In the genomic region with DNA sequence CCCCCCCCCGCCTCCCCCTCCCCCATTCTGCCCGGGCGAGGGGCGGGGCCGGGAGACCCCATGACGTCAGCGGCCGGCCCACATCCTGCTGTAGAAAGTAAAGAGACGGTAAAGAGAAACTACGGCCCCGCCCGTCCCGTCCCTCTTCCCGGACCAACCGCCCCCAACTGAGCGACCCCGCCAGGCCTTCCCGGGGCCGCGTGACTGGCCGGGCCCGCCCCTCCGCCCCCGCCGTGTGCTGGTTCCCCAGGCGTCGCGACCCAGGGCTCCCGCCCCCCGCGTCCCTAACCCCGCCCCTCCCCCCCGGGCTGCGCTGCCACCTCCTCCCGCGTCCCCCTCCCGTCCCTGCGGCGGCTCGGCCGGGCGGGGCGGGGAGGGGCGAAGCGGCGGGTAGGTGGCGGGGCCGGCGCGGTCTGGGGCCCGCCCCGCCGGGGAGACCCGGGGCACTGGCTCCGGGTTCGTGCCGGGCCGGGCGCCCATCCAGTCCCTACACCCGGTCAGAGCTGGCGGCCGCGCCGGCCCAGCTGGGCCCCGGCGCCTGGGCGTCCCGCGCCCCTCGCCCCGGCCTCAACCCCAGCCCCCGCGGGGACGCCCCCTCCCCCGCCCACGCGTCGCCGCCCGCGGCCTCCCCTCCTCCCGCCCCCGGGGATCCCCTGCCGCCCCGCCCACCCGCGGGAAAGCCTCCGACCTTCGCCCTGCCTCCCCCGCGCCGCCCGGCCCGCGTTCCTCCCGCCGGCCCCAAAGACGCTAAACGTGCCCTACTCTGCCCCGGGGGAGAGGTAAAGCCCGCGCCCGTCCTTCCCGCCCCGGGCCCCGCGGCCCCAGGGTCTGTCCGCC, we compare ENCODE assay signal across 1 cellular context.
TF ChIP-seq lines count a peak whose summit lies in the region.

No MANE protein-coding gene starts in this region.

TF ChIP-seq in HepG2, 621 proteins besides CTCF, POLR2A, EP300 and RAD21 (continued from another document and continues in another):
- TF ChIP-seq, protein P1, sequence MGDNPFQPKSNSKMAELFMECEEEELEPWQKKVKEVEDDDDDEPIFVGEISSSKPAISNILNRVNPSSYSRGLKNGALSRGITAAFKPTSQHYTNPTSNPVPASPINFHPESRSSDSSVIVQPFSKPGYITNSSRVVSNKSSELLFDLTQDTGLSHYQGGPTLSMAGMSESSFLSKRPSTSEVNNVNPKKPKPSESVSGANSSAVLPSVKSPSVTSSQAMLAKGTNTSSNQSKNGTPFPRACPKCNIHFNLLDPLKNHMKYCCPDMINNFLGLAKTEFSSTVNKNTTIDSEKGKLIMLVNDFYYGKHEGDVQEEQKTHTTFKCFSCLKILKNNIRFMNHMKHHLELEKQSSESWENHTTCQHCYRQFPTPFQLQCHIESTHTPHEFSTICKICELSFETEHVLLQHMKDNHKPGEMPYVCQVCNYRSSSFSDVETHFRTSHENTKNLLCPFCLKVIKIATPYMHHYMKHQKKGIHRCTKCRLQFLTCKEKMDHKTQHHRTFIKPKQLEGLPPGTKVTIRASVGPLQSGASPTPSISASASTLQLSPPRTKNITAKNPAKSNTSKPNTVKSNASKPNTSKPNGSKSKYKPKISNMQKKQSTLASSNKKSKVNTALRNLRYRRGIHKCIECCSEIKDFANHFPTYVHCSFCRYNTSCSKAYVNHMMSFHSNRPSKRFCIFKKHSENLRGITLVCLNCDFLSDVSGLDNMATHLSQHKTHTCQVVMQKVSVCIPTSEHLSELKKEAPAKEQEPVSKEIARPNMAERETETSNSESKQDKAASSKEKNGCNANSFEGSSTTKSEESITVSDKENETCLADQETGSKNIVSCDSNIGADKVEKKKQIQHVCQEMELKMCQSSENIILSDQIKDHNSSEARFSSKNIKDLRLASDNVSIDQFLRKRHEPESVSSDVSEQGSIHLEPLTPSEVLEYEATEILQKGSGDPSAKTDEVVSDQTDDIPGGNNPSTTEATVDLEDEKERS (CRISPR knock-in tag; IDR thresholded peaks at IDR 0.05), result no peak
- no peak for TF ChIP-seq HDAC1 (CRISPR knock-in tag; IDR thresholded peaks at IDR 0.05)
- TF ChIP-seq NKX3-1 (CRISPR knock-in tag; IDR thresholded peaks at IDR 0.05), result no peak
- TF ChIP-seq MED8 (CRISPR knock-in tag; IDR thresholded peaks at IDR 0.05; ENCODE audit: insufficient replicate concordance), result no peak
- no peak for TF ChIP-seq ZNF501 (CRISPR knock-in tag; IDR thresholded peaks at IDR 0.05)
- TF ChIP-seq KDM2A (CRISPR knock-in tag; IDR thresholded peaks at IDR 0.05; ENCODE audit: borderline replicate concordance, low read depth), result no peak; the same call in 1 of the 2 replicates
- TF ChIP-seq ZNF780A (CRISPR knock-in tag; IDR thresholded peaks at IDR 0.05), result no peak
- no peak for TF ChIP-seq ZNF562 (CRISPR knock-in tag; IDR thresholded peaks at IDR 0.05; ENCODE audit: borderline replicate concordance)
- no peak for TF ChIP-seq PHB2 (IDR thresholded peaks at IDR 0.05; ENCODE audit: partially characterized antibody)
- no peak for TF ChIP-seq ONECUT2 (CRISPR knock-in tag; IDR thresholded peaks at IDR 0.05)
- TF ChIP-seq ZNF841 (CRISPR knock-in tag; IDR thresholded peaks at IDR 0.05; ENCODE audit: borderline replicate concordance), result no peak
- no peak for TF ChIP-seq FOSL1 (CRISPR knock-in tag; IDR thresholded peaks at IDR 0.05; ENCODE audit: borderline replicate concordance)
- TF ChIP-seq ARNT (IDR thresholded peaks at IDR 0.05), result no peak
- TF ChIP-seq, protein P2, sequence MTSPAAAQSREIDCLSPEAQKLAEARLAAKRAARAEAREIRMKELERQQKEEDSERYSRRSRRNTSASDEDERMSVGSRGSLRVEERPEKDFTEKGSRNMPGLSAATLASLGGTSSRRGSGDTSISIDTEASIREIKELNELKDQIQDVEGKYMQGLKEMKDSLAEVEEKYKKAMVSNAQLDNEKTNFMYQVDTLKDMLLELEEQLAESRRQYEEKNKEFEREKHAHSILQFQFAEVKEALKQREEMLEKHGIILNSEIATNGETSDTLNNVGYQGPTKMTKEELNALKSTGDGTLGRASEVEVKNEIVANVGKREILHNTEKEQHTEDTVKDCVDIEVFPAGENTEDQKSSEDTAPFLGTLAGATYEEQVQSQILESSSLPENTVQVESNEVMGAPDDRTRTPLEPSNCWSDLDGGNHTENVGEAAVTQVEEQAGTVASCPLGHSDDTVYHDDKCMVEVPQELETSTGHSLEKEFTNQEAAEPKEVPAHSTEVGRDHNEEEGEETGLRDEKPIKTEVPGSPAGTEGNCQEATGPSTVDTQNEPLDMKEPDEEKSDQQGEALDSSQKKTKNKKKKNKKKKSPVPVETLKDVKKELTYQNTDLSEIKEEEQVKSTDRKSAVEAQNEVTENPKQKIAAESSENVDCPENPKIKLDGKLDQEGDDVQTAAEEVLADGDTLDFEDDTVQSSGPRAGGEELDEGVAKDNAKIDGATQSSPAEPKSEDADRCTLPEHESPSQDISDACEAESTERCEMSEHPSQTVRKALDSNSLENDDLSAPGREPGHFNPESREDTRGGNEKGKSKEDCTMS (CRISPR knock-in tag; conservative IDR thresholded peaks at IDR 0.05), result no peak
- no peak for TF ChIP-seq ELK4 (CRISPR knock-in tag; IDR thresholded peaks at IDR 0.05; ENCODE audit: borderline replicate concordance)
- no peak for TF ChIP-seq EHMT2 (IDR thresholded peaks at IDR 0.05; ENCODE audit: borderline replicate concordance, low read depth, low read length)
- peak in 1 of 2 experiments; percentile 50; a peak in 1 of 4 replicates for TF ChIP-seq KLF16 (CRISPR knock-in tag; IDR thresholded peaks at IDR 0.05)
- no peak for TF ChIP-seq JDP2 (CRISPR knock-in tag; IDR thresholded peaks at IDR 0.05; ENCODE audit: borderline replicate concordance)
- TF ChIP-seq IRF1 (CRISPR knock-in tag; IDR thresholded peaks at IDR 0.05; ENCODE audit: low read depth), result no peak
- no peak for TF ChIP-seq ZBTB7A (CRISPR knock-in tag; IDR thresholded peaks at IDR 0.05)
- TF ChIP-seq ZNF274 (CRISPR knock-in tag; IDR thresholded peaks at IDR 0.05), result no peak
- TF ChIP-seq SRY (CRISPR knock-in tag; IDR thresholded peaks at IDR 0.05), result no peak
- TF ChIP-seq ZNF205 (CRISPR knock-in tag; IDR thresholded peaks at IDR 0.05), result no peak
- TF ChIP-seq BCL6 (CRISPR knock-in tag; IDR thresholded peaks at IDR 0.05), result peak; percentile 53
- TF ChIP-seq ZFP36 (IDR thresholded peaks at IDR 0.05; ENCODE audit: borderline replicate concordance, low read depth, low read length, partially characterized antibody), result no peak
- TF ChIP-seq ZNF800 (CRISPR knock-in tag; IDR thresholded peaks at IDR 0.05), result no peak
- TF ChIP-seq HMG20B (CRISPR knock-in tag; conservative IDR thresholded peaks at IDR 0.05), result no peak
- no peak for TF ChIP-seq HNRNPH1 (optimal IDR thresholded peaks at IDR 0.05; ENCODE audit: low read depth, low read length)
- TF ChIP-seq SP140L (CRISPR knock-in tag; IDR thresholded peaks at IDR 0.05; ENCODE audit: borderline replicate concordance), result no peak
- TF ChIP-seq, protein P3, sequence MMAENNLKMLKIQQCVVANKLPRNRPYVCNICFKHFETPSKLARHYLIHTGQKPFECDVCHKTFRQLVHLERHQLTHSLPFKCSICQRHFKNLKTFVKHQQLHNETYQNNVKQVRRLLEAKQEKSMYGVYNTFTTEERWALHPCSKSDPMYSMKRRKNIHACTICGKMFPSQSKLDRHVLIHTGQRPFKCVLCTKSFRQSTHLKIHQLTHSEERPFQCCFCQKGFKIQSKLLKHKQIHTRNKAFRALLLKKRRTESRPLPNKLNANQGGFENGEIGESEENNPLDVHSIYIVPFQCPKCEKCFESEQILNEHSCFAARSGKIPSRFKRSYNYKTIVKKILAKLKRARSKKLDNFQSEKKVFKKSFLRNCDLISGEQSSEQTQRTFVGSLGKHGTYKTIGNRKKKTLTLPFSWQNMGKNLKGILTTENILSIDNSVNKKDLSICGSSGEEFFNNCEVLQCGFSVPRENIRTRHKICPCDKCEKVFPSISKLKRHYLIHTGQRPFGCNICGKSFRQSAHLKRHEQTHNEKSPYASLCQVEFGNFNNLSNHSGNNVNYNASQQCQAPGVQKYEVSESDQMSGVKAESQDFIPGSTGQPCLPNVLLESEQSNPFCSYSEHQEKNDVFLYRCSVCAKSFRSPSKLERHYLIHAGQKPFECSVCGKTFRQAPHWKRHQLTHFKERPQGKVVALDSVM (CRISPR knock-in tag; IDR thresholded peaks at IDR 0.05), result no peak
- TF ChIP-seq ZNF20 (CRISPR knock-in tag; IDR thresholded peaks at IDR 0.05), result no peak
- no peak for TF ChIP-seq ZNF775 (CRISPR knock-in tag; IDR thresholded peaks at IDR 0.05; ENCODE audit: borderline replicate concordance)
- no peak for TF ChIP-seq RFX3 (CRISPR knock-in tag; IDR thresholded peaks at IDR 0.05)
- TF ChIP-seq ZFP90 (CRISPR knock-in tag; IDR thresholded peaks at IDR 0.05; ENCODE audit: borderline replicate concordance), result no peak
- TF ChIP-seq ZNF678 (CRISPR knock-in tag; IDR thresholded peaks at IDR 0.05), result no peak
- TF ChIP-seq FOXA3 (CRISPR knock-in tag; IDR thresholded peaks at IDR 0.05), result no peak
- no peak for TF ChIP-seq REXO4 (CRISPR knock-in tag; IDR thresholded peaks at IDR 0.05; ENCODE audit: borderline replicate concordance)
- TF ChIP-seq, protein P4, sequence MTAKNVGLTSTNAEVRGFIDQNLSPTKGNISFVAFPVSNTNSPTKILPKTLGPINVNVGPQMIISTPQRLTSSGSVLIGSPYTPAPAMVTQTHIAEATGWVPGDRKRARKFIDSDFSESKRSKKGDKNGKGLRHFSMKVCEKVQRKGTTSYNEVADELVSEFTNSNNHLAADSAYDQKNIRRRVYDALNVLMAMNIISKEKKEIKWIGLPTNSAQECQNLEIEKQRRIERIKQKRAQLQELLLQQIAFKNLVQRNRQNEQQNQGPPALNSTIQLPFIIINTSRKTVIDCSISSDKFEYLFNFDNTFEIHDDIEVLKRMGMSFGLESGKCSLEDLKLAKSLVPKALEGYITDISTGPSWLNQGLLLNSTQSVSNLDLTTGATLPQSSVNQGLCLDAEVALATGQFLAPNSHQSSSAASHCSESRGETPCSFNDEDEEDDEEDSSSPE (CRISPR knock-in tag; IDR thresholded peaks at IDR 0.05), result 0 out of 2 replicates have a peak, but pooled peaks have one; percentile 17
- TF ChIP-seq ZNF10 (CRISPR knock-in tag; IDR thresholded peaks at IDR 0.05; ENCODE audit: borderline replicate concordance, low read depth), result no peak
- no peak for TF ChIP-seq ZNF609 (CRISPR knock-in tag; IDR thresholded peaks at IDR 0.05; ENCODE audit: borderline replicate concordance)
- no peak for TF ChIP-seq CBX2 (IDR thresholded peaks at IDR 0.05; ENCODE audit: low read depth, low read length)
- no peak for TF ChIP-seq CBX2 (CRISPR knock-in tag; IDR thresholded peaks at IDR 0.05; ENCODE audit: low read depth)
- TF ChIP-seq RFX1 (IDR thresholded peaks at IDR 0.05), result no peak
- no peak for TF ChIP-seq ZFP1 (CRISPR knock-in tag; IDR thresholded peaks at IDR 0.05)
- TF ChIP-seq POGZ (CRISPR knock-in tag; IDR thresholded peaks at IDR 0.05), result 0 out of 2 replicates have a peak, but pooled peaks have one; percentile 7
- TF ChIP-seq NRL (CRISPR knock-in tag; IDR thresholded peaks at IDR 0.05; ENCODE audit: borderline replicate concordance), result no peak
